In the genomic region with DNA sequence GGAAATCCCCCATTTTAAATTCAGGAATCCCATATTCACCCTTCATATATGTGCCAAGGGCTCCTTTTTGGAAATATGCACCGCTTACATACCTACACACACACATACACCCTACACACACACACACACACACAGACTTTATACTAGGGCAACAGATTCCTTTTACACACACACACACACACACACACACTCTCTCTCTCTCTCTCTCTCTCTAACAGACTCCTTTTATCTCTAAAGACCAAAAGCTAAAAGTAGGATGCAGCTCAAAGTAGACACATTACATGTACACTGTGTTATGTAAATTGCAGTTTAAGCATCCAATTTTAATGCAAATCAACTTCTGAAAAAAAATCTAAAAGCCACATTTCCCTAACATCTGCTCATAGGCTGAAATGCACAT, we compare ENCODE assay signal across 17 cellular contexts.
A peak's percentile ranks its signal among the peaks of the same experiment; 100 is the strongest.
DNase-seq lines count a peak whose midpoint lies in the region; ATAC-seq, FAIRE-seq and TF ChIP-seq lines count a peak whose summit lies in the region.
"Had no signal": no experiment of that assay in that cellular context is flagged by ENCODE, and none has a peak within 500 bp of the region (broad histone marks: within the 10 kb centered on the region; RNA-seq: fewer than 3 reads in every experiment).

No MANE protein-coding gene starts in this region.

- no peaks in the 10 kb centered on the region for H3K27me3 ChIP-seq in pancreas
- H3K27me3 ChIP-seq: BLaER1 had no signal

- H3K4me1 Mint-ChIP-seq in memory B cell: no peaks in the 10 kb centered on the region
- H3K4me1 Mint-ChIP-seq: CD14-positive monocyte had no signal

- H3K27ac Mint-ChIP-seq in memory B cell: peak overlapping the region; percentile 20
- H3K27ac Mint-ChIP-seq in activated naive CD4-positive, alpha-beta T cell treated with anti-CD3 and anti-CD28 coated beads, Interleukin-2, amount 50 U/mL, for 72 hours: peak overlapping the region in 1 of 2 donors; percentile 65
- H3K27ac Mint-ChIP-seq: CD8-positive, alpha-beta T cell had no signal

- H3K9me3 Mint-ChIP-seq in memory B cell: no peaks in the 10 kb centered on the region
- no peaks in the 10 kb centered on the region for H3K9me3 Mint-ChIP-seq in activated naive CD4-positive, alpha-beta T cell treated with anti-CD3 and anti-CD28 coated beads, Interleukin-2, amount 50 U/mL, for 72 hours
- H3K9me3 Mint-ChIP-seq: CD14-positive monocyte; CD8-positive, alpha-beta T cell; H9 had no signal

- H3K9me3 ChIP-seq in pancreas: no peaks in the 10 kb centered on the region
- H3K9me3 ChIP-seq: BLaER1 had no signal

- no peak overlapping the region for H3K4me3 Mint-ChIP-seq in memory B cell
- H3K4me3 Mint-ChIP-seq: CD14-positive monocyte; CD8-positive, alpha-beta T cell had no signal

- H3K27me3 Mint-ChIP-seq in memory B cell: no peaks in the 10 kb centered on the region

- intact Hi-C loops in left ventricle myocardium superior (cut with micrococcal nuclease) (no loop called here), cardiac septum (cut with DNase I) (loop anchor here (5.0 kb wide), 1 partner anchor 44 kb away; no protein-coding TSS in a partner anchor), pancreas (cut with DNase I) (no loop called here)

- no peak overlapping the region for H3K4me3 ChIP-seq in pancreas
- H3K4me3 ChIP-seq: BLaER1, GM12878 had no signal

- H3K27ac ChIP-seq in angular gyrus (ENCODE audit: low read depth, low read length): peak overlapping the region; percentile 22
- H3K27ac ChIP-seq in pancreas: no peak overlapping the region
- H3K27ac ChIP-seq: 22Rv1, BLaER1 had no signal

- no peak for TF ChIP-seq CTCF in pancreas (IDR thresholded peaks at IDR 0.05)

- FAIRE-seq in pancreas (lab: Jason Lieb, UNC): no peak
- FAIRE-seq: GM12878 had no signal

- DNase-seq in left ventricle myocardium superior (no peak), cardiac septum (ENCODE audit: low spot score) (no peak), memory B cell (ENCODE audit: low spot score in 2 of 2) (no peak), mesenteric fat pad (ENCODE audit: low spot score) (no peak), pancreas (no peak)
- DNase-seq in activated naive CD4-positive, alpha-beta T cell treated with anti-CD3 and anti-CD28 coated beads, Interleukin-2, amount 50 U/mL, for 72 hours (ENCODE audit: low spot score in 2 of 2): no peak
- DNase-seq: Calu3; CD8-positive, alpha-beta T cell; DND-41; EL; GOT3; H9 had no signal

- no peaks in the 10 kb centered on the region for H3K36me3 Mint-ChIP-seq in memory B cell
- H3K36me3 Mint-ChIP-seq in activated naive CD4-positive, alpha-beta T cell treated with anti-CD3 and anti-CD28 coated beads, Interleukin-2, amount 50 U/mL, for 72 hours: no peaks in the 10 kb centered on the region
- H3K36me3 Mint-ChIP-seq: CD14-positive monocyte; CD8-positive, alpha-beta T cell had no signal

- H3K4me1 ChIP-seq in pancreas: no peaks in the 10 kb centered on the region

- WGBS in pancreas, 2 donors: 88 to 95% methylated on average over 1 of the region's 1 CpG

- ATAC-seq in left ventricle myocardium superior: peak; percentile 48
- no peak for ATAC-seq in memory B cell (ENCODE audit: low read depth)
- ATAC-seq in pancreas: no peak
- ATAC-seq in activated naive CD4-positive, alpha-beta T cell treated with anti-CD3 and anti-CD28 coated beads, Interleukin-2, amount 50 U/mL, for 72 hours: no peak
- ATAC-seq: CD8-positive, alpha-beta T cell; GM12878 had no signal

- no peaks in the 10 kb centered on the region for H3K36me3 ChIP-seq in pancreas
